1 cellular context compared by ENCODE assay signal in genomic region chr19:900302-901111, GRCh38.
TF ChIP-seq lines count a peak whose summit lies in the region.

No MANE protein-coding gene starts in this region.

TF ChIP-seq in HEK293, 187 proteins besides CTCF, POLR2A, EP300 and RAD21 (continued from another document):
- TF ChIP-seq ZNF639 (tag by site-specific recombination; IDR thresholded peaks at IDR 0.05): no peak
- peak; percentile 32; the same call in 1 of the 2 replicates for TF ChIP-seq SP3 (tag by site-specific recombination; IDR thresholded peaks at IDR 0.05)
- no peak for TF ChIP-seq KLF7 (tag by site-specific recombination; IDR thresholded peaks at IDR 0.05; ENCODE audit: borderline replicate concordance)
